In genomic region chr9:110479481-110479880, GRCh38 we compare ENCODE assay signal across 8 cellular contexts.
"Had no signal": no experiment of that assay in that cellular context is flagged by ENCODE, and none has a peak within 500 bp of the region (broad histone marks: within the 10 kb centered on the region; RNA-seq: fewer than 3 reads in every experiment).

No MANE protein-coding gene starts in this region.

- DNase-seq: GM23248, GOT3, H7, H9, HCEC 1CT, HFFc6 had no signal

- ATAC-seq: GM23338, HCT116 had no signal
